In genomic region chr14:61451891-61452400, GRCh38 we compare ENCODE assay signal across 19 cellular contexts.
A peak's percentile ranks its signal among the peaks of the same experiment; 100 is the strongest.
DNase-seq lines count a peak whose midpoint lies in the region; ATAC-seq and TF ChIP-seq lines count a peak whose summit lies in the region.
"Had no signal": no experiment of that assay in that cellular context is flagged by ENCODE, and none has a peak within 500 bp of the region (broad histone marks: within the 10 kb centered on the region; RNA-seq: fewer than 3 reads in every experiment).

No MANE protein-coding gene starts in this region.

- DNase-seq in activated effector memory CD4-positive, alpha-beta T cell treated with anti-CD3 and anti-CD28 coated beads, Interleukin-2, amount 50 U/mL, for 16 hours, result peak; percentile 60
- no peak for DNase-seq in activated effector memory CD4-positive, alpha-beta T cell treated with Interleukin-2 at 50 U/mL for 16 hours
- no peak for DNase-seq in activated CD4-positive, alpha-beta memory T cell treated with anti-CD3 and anti-CD28 coated beads for 36 hours
- DNase-seq in effector memory CD4-positive, alpha-beta T cell, result no peak
- no peak for DNase-seq in upper lobe of right lung
- no peak for DNase-seq in RKO (ENCODE audit: low spot score)
- DNase-seq in Right ventricle myocardium inferior (ENCODE audit: missing footprints), result no peak
- no peak for DNase-seq in stimulated activated CD4-positive, alpha-beta T cell treated with anti-CD3 and anti-CD28 coated beads, Interleukin-4, amount 100 ng/mL, for 1 hour
- DNase-seq: amygdala, Caco-2, erythroblast, gastrocnemius medialis, mammary epithelial cell, naive B cell, NCI-H1417, NCI-H524 treated with DMSO at 0.1 percent for 48 hours, SHP77 treated with DMSO at 0.1 percent for 48 hours had no signal

- no peaks in the 10 kb centered on the region for H3K27me3 Mint-ChIP-seq in activated CD4-positive, alpha-beta memory T cell treated with anti-CD3 and anti-CD28 coated beads for 36 hours

- intact Hi-C loops in activated CD4-positive, alpha-beta memory T cell treated with anti-CD3 and anti-CD28 coated beads for 36 hours (cut with micrococcal nuclease), result loop anchor here (1.0 to 2.0 kb wide), 4 partner anchors 8 to 111 kb away; no protein-coding TSS in a partner anchor
- intact Hi-C loops in upper lobe of right lung (cut with DNase I) (no loop called here), Right ventricle myocardium inferior (cut with DNase I) (loop anchor here (10.0 kb wide), 1 partner anchor 673 kb away; no protein-coding TSS in a partner anchor)

- CTCF ChIA-PET in activated CD4-positive, alpha-beta memory T cell treated with anti-CD3 and anti-CD28 coated beads for 36 hours (lab: Charles Lee), result interaction anchor here (0.7 to 3.7 kb wide), 8 partner anchors 10 to 385 kb away, joined by 3 to 25 read pairs (median 4); no protein-coding TSS in a partner anchor

- H3K36me3 Mint-ChIP-seq in activated CD4-positive, alpha-beta memory T cell treated with anti-CD3 and anti-CD28 coated beads for 36 hours, result peaks cover 67% of the 10 kb centered on the region
- H3K36me3 Mint-ChIP-seq: naive B cell had no signal

- peaks cover 35% of the 10 kb centered on the region for H3K36me3 ChIP-seq in effector memory CD4-positive, alpha-beta T cell (ENCODE audit: control insufficient read depth, insufficient read depth, low read length)
- peaks cover 40% of the 10 kb centered on the region for H3K36me3 ChIP-seq in upper lobe of right lung
- H3K36me3 ChIP-seq: gastrocnemius medialis, HAP-1 had no signal

- peak overlapping the region; percentile 91 for H3K27ac Mint-ChIP-seq in activated CD4-positive, alpha-beta memory T cell treated with anti-CD3 and anti-CD28 coated beads for 36 hours

- peaks cover 82% of the 10 kb centered on the region for H3K4me1 ChIP-seq in effector memory CD4-positive, alpha-beta T cell (ENCODE audit: control insufficient read depth, insufficient read depth, low read length, poor library complexity, severe bottlenecking)
- H3K4me1 ChIP-seq in upper lobe of right lung, result peaks cover 9% of the 10 kb centered on the region
- H3K4me1 ChIP-seq: Caco-2, HAP-1 had no signal

- peak overlapping the region; percentile 42 for H3K4me3 Mint-ChIP-seq in activated CD4-positive, alpha-beta memory T cell treated with anti-CD3 and anti-CD28 coated beads for 36 hours
- H3K4me3 Mint-ChIP-seq: naive B cell had no signal

- no peaks in the 10 kb centered on the region for H3K27me3 ChIP-seq in effector memory CD4-positive, alpha-beta T cell (replicated peaks; ENCODE audit: control insufficient read depth, insufficient read depth, low read length, poor library complexity, severe bottlenecking)
- no peaks in the 10 kb centered on the region for H3K27me3 ChIP-seq in upper lobe of right lung
- H3K27me3 ChIP-seq: gastrocnemius medialis had no signal

- peak overlapping the region; percentile 56 for H3K27ac ChIP-seq in effector memory CD4-positive, alpha-beta T cell (ENCODE audit: insufficient read depth, low read length, poor library complexity, severe bottlenecking)
- H3K27ac ChIP-seq in upper lobe of right lung, result peak overlapping the region; percentile 36
- H3K27ac ChIP-seq: gastrocnemius medialis, VCaP had no signal

- TF ChIP-seq CTCF in upper lobe of right lung (IDR thresholded peaks at IDR 0.05), result no peak

- H3K9me3 Mint-ChIP-seq in activated CD4-positive, alpha-beta memory T cell treated with anti-CD3 and anti-CD28 coated beads for 36 hours, result no peaks in the 10 kb centered on the region
- H3K9me3 Mint-ChIP-seq: naive B cell had no signal

- POLR2A ChIA-PET in activated CD4-positive, alpha-beta memory T cell treated with anti-CD3 and anti-CD28 coated beads for 36 hours (lab: Charles Lee), result interaction anchor here (0.8 to 4.7 kb wide), 7 partner anchors 17 to 310 kb away, joined by 3 to 23 read pairs (median 5); partner anchors contain the start of gene PRKCH

- peak overlapping the region; percentile 9 for H3K4me3 ChIP-seq in effector memory CD4-positive, alpha-beta T cell (ENCODE audit: insufficient read depth, low read depth, low read length, poor library complexity, severe bottlenecking)
- H3K4me3 ChIP-seq in upper lobe of right lung, result no peak overlapping the region
- H3K4me3 ChIP-seq: gastrocnemius medialis, HAP-1 had no signal

- ATAC-seq in upper lobe of right lung (no peak), Right ventricle myocardium inferior (no peak)
- ATAC-seq: gastrocnemius medialis had no signal

- H3K4me1 Mint-ChIP-seq in activated CD4-positive, alpha-beta memory T cell treated with anti-CD3 and anti-CD28 coated beads for 36 hours (ENCODE audit: low read depth), result peaks cover 94% of the 10 kb centered on the region

- no peaks in the 10 kb centered on the region for H3K9me3 ChIP-seq in effector memory CD4-positive, alpha-beta T cell (ENCODE audit: control insufficient read depth, low read length)
- no peaks in the 10 kb centered on the region for H3K9me3 ChIP-seq in upper lobe of right lung
- H3K9me3 ChIP-seq: Caco-2, gastrocnemius medialis, HAP-1 had no signal
